20 cellular contexts compared by ENCODE assay signal in genomic region chr5:61587120-61587519, GRCh38.
DNase-seq lines count a peak whose midpoint lies in the region; ATAC-seq and TF ChIP-seq lines count a peak whose summit lies in the region.
"Had no signal": no experiment of that assay in that cellular context is flagged by ENCODE, and none has a peak within 500 bp of the region (broad histone marks: within the 10 kb centered on the region; RNA-seq: fewer than 3 reads in every experiment).

No MANE protein-coding gene starts in this region.

- WGBS in smooth muscle cell (ENCODE audit: low lambda C conversion rate) = 70% methylated on average over 6 of the region's 6 CpGs

- no peaks in the 10 kb centered on the region for H4K20me1 ChIP-seq in smooth muscle cell (ENCODE audit: low read depth)

- in situ Hi-C loops in GM13976 (cut with MboI; ENCODE audit: low sequenced_read_pairs, unreplicated experiment) = no loop called here

- no peaks in the 10 kb centered on the region for H3K9me3 ChIP-seq in smooth muscle cell (replicated peaks; ENCODE audit: low read depth)

- no peaks in the 10 kb centered on the region for H3K36me3 ChIP-seq in smooth muscle cell (ENCODE audit: low read depth)

- no peaks in the 10 kb centered on the region for H3K79me2 ChIP-seq in smooth muscle cell (ENCODE audit: low read depth)

- ATAC-seq in GM21529 (IDR thresholded peaks at IDR 0.05; ENCODE audit: unreplicated experiment) = no peak
- ATAC-seq in GM19023 (IDR thresholded peaks at IDR 0.05; ENCODE audit: unreplicated experiment) = no peak

- H3K4me1 ChIP-seq in smooth muscle cell (ENCODE audit: low read depth) = no peaks in the 10 kb centered on the region
- H3K4me1 ChIP-seq: Caco-2 had no signal

- H3K27me3 ChIP-seq in smooth muscle cell (ENCODE audit: low read depth) = no peaks in the 10 kb centered on the region

- no peak for TF ChIP-seq CTCF in cardiac fibroblast (IDR thresholded peaks at IDR 0.05; ENCODE audit: low read depth, low read length)
- TF ChIP-seq CTCF in smooth muscle cell (IDR thresholded peaks at IDR 0.05; ENCODE audit: borderline replicate concordance, insufficient read depth, poor library complexity, severe bottlenecking) = no peak
- TF ChIP-seq CTCF in GM13976 (IDR thresholded peaks at IDR 0.05; ENCODE audit: borderline replicate concordance, control extremely low read depth, extremely low read depth, insufficient read depth, missing control alignments) = no peak

- no peaks in the 10 kb centered on the region for H3F3A ChIP-seq in smooth muscle cell (ENCODE audit: low read depth)

- DNase-seq in HT1080 (ENCODE audit: low read depth) (peak; percentile 50), cardiac fibroblast (ENCODE audit: low read depth in 2 of 2) (peak; percentile 35 to 79), myocyte (ENCODE audit: low read depth) (peak; percentile 30), smooth muscle cell (lab: John Stamatoyannopoulos, UW; ENCODE audit: unreplicated experiment) (no peak), GM13976 (ENCODE audit: low spot score) (no peak), NCI-H345 (lab: John Stamatoyannopoulos, UW) (no peak)
- DNase-seq: AML-193; Caco-2; CD4-positive, CD25-positive, alpha-beta regulatory T cell; DMS153; HCEC 1CT; KG1; NCI-H1048; NCI-H146; NCI-H2081 treated with DMSO at 0.1 percent for 48 hours; NCI-H2227 treated with DMSO at 0.1 percent for 48 hours; NK-92 treated with Interleukin-12 subunit alpha and Interleukin-12 subunit beta, amount 100 ng/mL, for 24 hours; SHP77 treated with DMSO at 0.1 percent for 48 hours had no signal

- no peak overlapping the region for H3K4me3 ChIP-seq in cardiac fibroblast (replicated peaks in 1 of 2; ENCODE audit: low read depth in 2 of 2, low read length in 2 of 2)
- H3K4me3 ChIP-seq in smooth muscle cell = no peak overlapping the region

- no peak overlapping the region for H3K4me2 ChIP-seq in smooth muscle cell

- H3K9ac ChIP-seq in smooth muscle cell (ENCODE audit: low read depth) = no peak overlapping the region

- no peak overlapping the region for H3K27ac ChIP-seq in smooth muscle cell (ENCODE audit: low read depth)

- H2AFZ ChIP-seq in smooth muscle cell (ENCODE audit: low read depth) = peak overlapping the region; percentile 54

Comparison
In these comparisons a context has a peak if more than half of its experiments do, and no peak if none do; other contexts are left out.
1. DNase-seq: peak in HT1080 (single experiment), cardiac fibroblast (2 of 2) and myocyte (single experiment); none in smooth muscle cell (single experiment), GM13976 (single experiment) and NCI-H345 (single experiment).